ENCODE assay signal across 25 cellular contexts in the genomic region with DNA sequence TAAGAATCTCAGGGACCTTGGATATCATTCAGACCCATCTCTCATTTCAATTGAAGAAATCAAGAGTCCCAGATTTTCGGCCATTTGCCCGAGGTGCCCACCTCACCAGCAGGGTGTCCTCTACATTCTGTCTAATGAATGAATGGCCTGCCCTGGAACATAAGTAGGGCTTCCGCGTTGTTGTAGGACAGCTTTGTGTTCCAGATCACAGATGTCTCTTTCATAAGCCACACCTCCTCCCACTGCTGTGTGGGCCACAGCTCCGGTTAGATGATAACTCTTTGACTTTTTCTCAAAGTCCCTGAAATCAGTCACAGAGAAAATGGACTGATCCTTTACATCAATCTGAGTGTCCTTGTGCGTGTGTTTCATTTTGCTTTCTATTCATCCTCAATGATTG.
"Had no signal": no experiment of that assay in that cellular context is flagged by ENCODE, and none has a peak within 500 bp of the region (broad histone marks: within the 10 kb centered on the region; RNA-seq: fewer than 3 reads in every experiment).

No MANE protein-coding gene starts in this region.

- H3K9ac ChIP-seq: SK-N-SH had no signal

- H3K27ac ChIP-seq: ascending aorta, body of pancreas, SJCRH30, WERI-Rb-1 had no signal

- H3K27me3 ChIP-seq: ascending aorta, body of pancreas, SJCRH30 had no signal

- H3K36me3 Mint-ChIP-seq: activated naive CD4-positive, alpha-beta T cell treated with anti-CD3 and anti-CD28 coated beads, Interleukin-2, amount 50 U/mL, for 24 hours had no signal

- H3K4me3 Mint-ChIP-seq: activated CD8-positive, alpha-beta T cell treated with anti-CD3 and anti-CD28 coated beads for 36 hours; activated naive CD4-positive, alpha-beta T cell treated with anti-CD3 and anti-CD28 coated beads, Interleukin-2, amount 50 U/mL, for 24 hours; activated T-cell treated with anti-CD3 and anti-CD28 coated beads, Interleukin-2, amount 50 U/mL, for 72 hours had no signal

- DNase-seq: activated CD4-positive, alpha-beta T cell treated with anti-CD3 and anti-CD28 coated beads for 4 hours; activated CD8-positive, alpha-beta memory T cell treated with anti-CD3 and anti-CD28 coated beads, Interleukin-2, amount 50 U/mL, for 4 hours; activated CD8-positive, alpha-beta T cell treated with anti-CD3 and anti-CD28 coated beads for 36 hours; activated naive CD4-positive, alpha-beta T cell; activated T-cell treated with anti-CD3 and anti-CD28 coated beads, Interleukin-2, amount 50 U/mL, for 72 hours; amniotic stem cell; body of pancreas; central memory CD4-positive, alpha-beta T cell; Karpas-422; MM.1S; NCI-H1105; NCI-H1436; NCI-H1694 treated with DMSO at 0.1 percent for 48 hours; NCI-H2029 treated with DMSO at 0.1 percent for 48 hours; NCI-H510A treated with DMSO at 0.1 percent for 48 hours; NCI-H69; Right ventricle myocardium superior; SJCRH30; SK-N-SH; T-helper 1 cell; WERI-Rb-1 had no signal

- H3K4me3 ChIP-seq: ascending aorta, body of pancreas, SJCRH30 had no signal

- H3K36me3 ChIP-seq: ascending aorta, SJCRH30, WERI-Rb-1 had no signal

- H3K4me1 Mint-ChIP-seq: activated naive CD4-positive, alpha-beta T cell treated with anti-CD3 and anti-CD28 coated beads, Interleukin-2, amount 50 U/mL, for 24 hours had no signal

- H3K9me3 ChIP-seq: ascending aorta, body of pancreas, SJCRH30, SK-N-SH had no signal

- ATAC-seq: activated CD4-positive, CD25-positive, alpha-beta regulatory T cell treated with anti-CD3 and anti-CD28 coated beads, Interleukin-2, amount 50 U/mL, for 24 hours; activated CD8-positive, alpha-beta T cell treated with anti-CD3 and anti-CD28 coated beads for 36 hours; activated T-cell treated with anti-CD3 and anti-CD28 coated beads, Interleukin-2, amount 50 U/mL, for 72 hours; body of pancreas had no signal

- H3K4me1 ChIP-seq: ascending aorta, body of pancreas, SJCRH30 had no signal

- H3K9me2 ChIP-seq: SK-N-SH had no signal

- H3K4me2 ChIP-seq: SK-N-SH had no signal

- H3K27ac Mint-ChIP-seq: activated CD8-positive, alpha-beta T cell treated with anti-CD3 and anti-CD28 coated beads for 36 hours; activated naive CD4-positive, alpha-beta T cell treated with anti-CD3 and anti-CD28 coated beads, Interleukin-2, amount 50 U/mL, for 24 hours; activated T-cell treated with anti-CD3 and anti-CD28 coated beads, Interleukin-2, amount 50 U/mL, for 72 hours had no signal

- FAIRE-seq: bronchial epithelial cell had no signal

- H3K9me3 Mint-ChIP-seq: activated CD8-positive, alpha-beta T cell treated with anti-CD3 and anti-CD28 coated beads for 36 hours; activated naive CD4-positive, alpha-beta T cell treated with anti-CD3 and anti-CD28 coated beads, Interleukin-2, amount 50 U/mL, for 24 hours had no signal

- H3K27me3 Mint-ChIP-seq: activated CD8-positive, alpha-beta T cell treated with anti-CD3 and anti-CD28 coated beads for 36 hours; activated naive CD4-positive, alpha-beta T cell treated with anti-CD3 and anti-CD28 coated beads, Interleukin-2, amount 50 U/mL, for 24 hours had no signal
